ENCODE assay signal across 8 cellular contexts in the genomic region with DNA sequence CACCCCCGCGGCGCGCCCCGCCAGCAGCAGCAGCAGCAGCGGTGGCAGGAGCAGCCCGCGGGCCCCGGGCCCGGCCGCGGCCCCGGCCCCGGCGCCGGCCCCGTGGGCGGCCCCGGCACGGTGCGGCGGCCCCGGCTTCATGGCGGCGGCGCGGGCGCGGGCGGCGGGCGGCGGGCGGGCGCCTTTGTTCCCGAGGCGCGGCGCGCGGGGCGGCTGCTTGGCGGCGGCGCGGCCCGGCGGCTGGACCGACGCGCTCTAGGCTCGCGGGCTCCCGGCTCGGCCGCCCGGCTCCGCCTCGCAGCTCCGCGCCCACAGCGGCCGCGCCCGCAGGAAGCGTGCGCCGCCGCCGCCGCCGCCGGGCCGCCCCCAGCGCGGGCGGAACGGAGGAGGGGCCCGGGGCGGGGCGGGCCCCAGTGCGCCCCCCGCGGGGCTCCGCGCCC. TPM values are rescaled to one million over a fixed set of nuclear protein-coding genes. Genes with fewer than 3 reads are reported as not detected.
DNase-seq lines count a peak whose midpoint lies in the region; ATAC-seq and TF ChIP-seq lines count a peak whose summit lies in the region.

A gene with protein sequence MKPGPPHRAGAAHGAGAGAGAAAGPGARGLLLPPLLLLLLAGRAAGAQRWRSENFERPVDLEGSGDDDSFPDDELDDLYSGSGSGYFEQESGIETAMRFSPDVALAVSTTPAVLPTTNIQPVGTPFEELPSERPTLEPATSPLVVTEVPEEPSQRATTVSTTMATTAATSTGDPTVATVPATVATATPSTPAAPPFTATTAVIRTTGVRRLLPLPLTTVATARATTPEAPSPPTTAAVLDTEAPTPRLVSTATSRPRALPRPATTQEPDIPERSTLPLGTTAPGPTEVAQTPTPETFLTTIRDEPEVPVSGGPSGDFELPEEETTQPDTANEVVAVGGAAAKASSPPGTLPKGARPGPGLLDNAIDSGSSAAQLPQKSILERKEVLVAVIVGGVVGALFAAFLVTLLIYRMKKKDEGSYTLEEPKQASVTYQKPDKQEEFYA (minus strand): TSS at position 313 of the 440 bp plus-strand sequence. CDS start 172 bp downstream, at position 141.

- peaks cover 37% of the 10 kb centered on the region for H3K27me3 Mint-ChIP-seq in activated naive CD4-positive, alpha-beta T cell treated with anti-CD3 and anti-CD28 coated beads for 36 hours (ENCODE audit: low read depth)
- H3K27me3 Mint-ChIP-seq in activated B cell treated with CpG ODN at 0.5 μM for 24 hours: peaks cover 42% of the 10 kb centered on the region

- TF ChIP-seq POLR2A in gastroesophageal sphincter (IDR thresholded peaks at IDR 0.05): no peak

- WGBS in gastroesophageal sphincter (ENCODE audit: low coverage in 1 of 2), 2 donors: no CpG with 5 or more reads among the region's 86 CpGs

- H3K9me3 ChIP-seq in gastroesophageal sphincter: no peaks in the 10 kb centered on the region

- intact Hi-C loops in activated naive CD4-positive, alpha-beta T cell treated with anti-CD3 and anti-CD28 coated beads for 36 hours (cut with micrococcal nuclease): no loop called here
- intact Hi-C loops in activated B cell treated with CpG ODN at 0.5 μM for 24 hours (cut with micrococcal nuclease): loop anchor here (2.0 kb wide), 1 partner anchor 54 kb away; no protein-coding TSS in a partner anchor

- TF ChIP-seq EP300 in gastroesophageal sphincter (IDR thresholded peaks at IDR 0.05): no peak

- peak within 1 kb of the TSS; percentile 77 to 79 for H3K4me3 ChIP-seq in gastroesophageal sphincter

- H3K36me3 Mint-ChIP-seq in activated naive CD4-positive, alpha-beta T cell treated with anti-CD3 and anti-CD28 coated beads for 36 hours (ENCODE audit: low read depth): no peaks in the 10 kb centered on the region
- H3K36me3 Mint-ChIP-seq in activated B cell treated with CpG ODN at 0.5 μM for 24 hours (ENCODE audit: low read depth): no peaks in the 10 kb centered on the region

- no peaks in the 10 kb centered on the region for H3K36me3 ChIP-seq in gastroesophageal sphincter

- no peaks in the 10 kb centered on the region for H3K9me3 Mint-ChIP-seq in activated naive CD4-positive, alpha-beta T cell treated with anti-CD3 and anti-CD28 coated beads for 36 hours
- H3K9me3 Mint-ChIP-seq in activated B cell treated with CpG ODN at 0.5 μM for 24 hours: no peaks in the 10 kb centered on the region

- POLR2A ChIA-PET in activated B cell treated with CpG ODN at 0.5 μM for 24 hours (lab: Charles Lee): no interaction called here

- peaks cover 12% of the 10 kb centered on the region for H3K4me1 Mint-ChIP-seq in activated naive CD4-positive, alpha-beta T cell treated with anti-CD3 and anti-CD28 coated beads for 36 hours (ENCODE audit: low read depth)
- H3K4me1 Mint-ChIP-seq in activated B cell treated with CpG ODN at 0.5 μM for 24 hours: peaks cover 25% of the 10 kb centered on the region

- no peak for TF ChIP-seq CTCF in activated B cell treated with CpG ODN at 0.5 μM for 24 hours (IDR thresholded peaks at IDR 0.05)
- TF ChIP-seq CTCF in gastroesophageal sphincter (IDR thresholded peaks at IDR 0.05): no peak
- no peak for TF ChIP-seq CTCF in omental fat pad (IDR thresholded peaks at IDR 0.05)

- no peaks in the 10 kb centered on the region for H3K27me3 ChIP-seq in gastroesophageal sphincter

- no peak for DNase-seq in activated naive CD4-positive, alpha-beta T cell treated with anti-CD3 and anti-CD28 coated beads for 36 hours
- no peak for DNase-seq in activated naive CD4-positive, alpha-beta T cell treated with anti-CD3 and anti-CD28 coated beads, Interleukin-2, amount 50 U/mL, for 16 hours
- DNase-seq in activated B cell treated with CpG ODN at 0.5 μM for 24 hours: no peak
- DNase-seq in omental fat pad (ENCODE audit: low spot score): no peak
- no peak for DNase-seq in NCI-H2107 treated with DMSO at 0.1 percent for 48 hours (lab: John Stamatoyannopoulos, UW; ENCODE audit: unreplicated experiment)

- CTCF ChIA-PET in activated naive CD4-positive, alpha-beta T cell treated with anti-CD3 and anti-CD28 coated beads for 36 hours (lab: Charles Lee): interaction anchor here (8.6 kb wide), 1 partner anchor 106 kb away, joined by 177 read pairs; no protein-coding TSS in a partner anchor
- CTCF ChIA-PET in activated B cell treated with CpG ODN at 0.5 μM for 24 hours (lab: Charles Lee): interaction anchor here (6.0 to 7.8 kb wide), 3 partner anchors 106 to 189 kb away, joined by 40 to 158 read pairs (median 52); no protein-coding TSS in a partner anchor

- H3K4me1 ChIP-seq in gastroesophageal sphincter: peaks cover 0 to 69% (median 29%) of the 10 kb centered on the region in 3 donors

- H3K4me3 Mint-ChIP-seq in activated naive CD4-positive, alpha-beta T cell treated with anti-CD3 and anti-CD28 coated beads for 36 hours: peak within 1 kb of the TSS; percentile 77
- H3K4me3 Mint-ChIP-seq in activated B cell treated with CpG ODN at 0.5 μM for 24 hours: peak within 1 kb of the TSS; percentile 84

- ATAC-seq in activated B cell treated with CpG ODN at 0.5 μM for 24 hours (ENCODE audit: low read depth): peak; percentile 71
- peak; percentile 75 for ATAC-seq in gastroesophageal sphincter
- peak; percentile 45 for ATAC-seq in omental fat pad (ENCODE audit: low FRiP score)
- no peak for ATAC-seq in HG03039 (IDR thresholded peaks at IDR 0.05; ENCODE audit: unreplicated experiment)
- no peak for ATAC-seq in GM19328 (IDR thresholded peaks at IDR 0.05; ENCODE audit: unreplicated experiment)

- H3K27ac ChIP-seq in gastroesophageal sphincter: peak within 1 kb of the TSS; percentile 52 to 88 (median 78)

- H3K27ac Mint-ChIP-seq in activated naive CD4-positive, alpha-beta T cell treated with anti-CD3 and anti-CD28 coated beads for 36 hours: no peak within 1 kb of the TSS
- peak within 1 kb of the TSS; percentile 35 for H3K27ac Mint-ChIP-seq in activated B cell treated with CpG ODN at 0.5 μM for 24 hours

RNA-seq across cellular contexts. Expression of the gene that starts here (rescaled TPM):
- total RNA-seq in activated naive CD4-positive, alpha-beta T cell treated with anti-CD3 and anti-CD28 coated beads for 36 hours: under 1 TPM; 0.19 to 0.49 TPM
- total RNA-seq in activated B cell treated with CpG ODN at 0.5 μM for 24 hours: 0.71 and 0.81 TPM in 2 replicates
- 100 to 1,000 TPM in 1 of 4 donors, 10 to 100 TPM in 3; 45.1 to 112 (median 52.6) TPM for total RNA-seq in gastroesophageal sphincter
- 10 to 100 TPM; 27.3 to 38.1 (median 30.8) TPM for total RNA-seq in omental fat pad

Comparison
In these comparisons a context has a peak if more than half of its experiments do, and no peak if none do; other contexts are left out.
1. RNA of the gene that starts here (total RNA-seq): 45.1 to 112 TPM in gastroesophageal sphincter and 27.3 to 38.1 TPM in omental fat pad; 0.71 to 0.81 TPM in activated B cell treated with CpG ODN at 0.5 μM for 24 hours and 0.19 to 0.49 TPM in activated naive CD4-positive, alpha-beta T cell treated with anti-CD3 and anti-CD28 coated beads for 36 hours; every median in the first group is over 10 times any median in the second.
2. Peak in ATAC-seq in activated B cell treated with CpG ODN at 0.5 μM for 24 hours; RNA of the gene not detected or under 1 TPM.
3. ATAC-seq: peak in gastroesophageal sphincter (single experiment) and omental fat pad (single experiment); none in HG03039 (single experiment) and GM19328 (single experiment).